8 cellular contexts compared by ENCODE assay signal in genomic region chr18:35343488-35343935, GRCh38. TPM values are rescaled to one million over a fixed set of nuclear protein-coding genes. Genes with fewer than 3 reads are reported as not detected.
A peak's percentile ranks its signal among the peaks of the same experiment; 100 is the strongest.
DNase-seq lines count a peak whose midpoint lies in the region; ATAC-seq, FAIRE-seq and TF ChIP-seq lines count a peak whose summit lies in the region.

No MANE protein-coding gene starts in this region.

- H3K4me3 ChIP-seq in HUES6 (ENCODE audit: low read depth, low read length) (peak overlapping the region; percentile 90), mammary epithelial cell (replicated peaks in 1 of 3; ENCODE audit: insufficient read depth in 1 of 3, low read depth in 2 of 3, low read length in 3 of 3) (peak overlapping the region; percentile 76 to 92 (median 76)), mucosa of stomach (ENCODE audit: low read length) (peak overlapping the region; percentile 70)

- H3K27ac ChIP-seq in HUES6 (ENCODE audit: low read depth, low read length) (no peak overlapping the region), mammary epithelial cell (ENCODE audit: insufficient read depth, low read depth, low read length) (peak overlapping the region; percentile 90)

- FAIRE-seq in GM12892 (lab: Jason Lieb, UNC): no peak

- H3K36me3 ChIP-seq in HUES6 (ENCODE audit: control insufficient read depth, insufficient read depth, low read length) (peaks cover 27% of the 10 kb centered on the region), mammary epithelial cell (ENCODE audit: insufficient read depth, low read length) (peaks cover 12% of the 10 kb centered on the region), mucosa of stomach (ENCODE audit: control insufficient read depth, insufficient read depth, low read length) (peaks cover 5% of the 10 kb centered on the region)

- peaks cover 61% of the 10 kb centered on the region for H3K79me2 ChIP-seq in mammary epithelial cell (ENCODE audit: insufficient read depth, low read length)

- no peaks in the 10 kb centered on the region for H3K9me3 ChIP-seq in HUES6 (ENCODE audit: control insufficient read depth, insufficient read depth, low read depth, low read length)
- no peaks in the 10 kb centered on the region for H3K9me3 ChIP-seq in mammary epithelial cell (replicated peaks; ENCODE audit: insufficient read depth, low read length)
- H3K9me3 ChIP-seq in mucosa of stomach (ENCODE audit: control insufficient read depth, low read length): no peaks in the 10 kb centered on the region

- in situ Hi-C loops in ACHN (cut with HindIII; ENCODE audit: low pct_ligation_motif_present, low pct_unique_long_range_greater_than_20kb, low sequenced_read_pairs) (no loop called here), mammary epithelial cell (cut with MboI; ENCODE audit: low sequenced_read_pairs in 2 of 2) (loop anchor here in 1 of 2 donors (5.0 kb wide), 1 partner anchor 111 kb away; no protein-coding TSS in a partner anchor)

- H3K4me1 ChIP-seq in HUES6 (ENCODE audit: control insufficient read depth, insufficient read depth, low read length) (peaks cover 11% of the 10 kb centered on the region), mammary epithelial cell (ENCODE audit: insufficient read depth, low read length) (peaks cover 7% of the 10 kb centered on the region), mucosa of stomach (ENCODE audit: control insufficient read depth, insufficient read depth, low read length) (peaks cover 15% of the 10 kb centered on the region)

- BruUV-seq in mammary epithelial cell (replicated peaks; lab: Mats Ljungman, UMichigan): TSS peak; percentile 18

- peak; percentile 1 for DNase-seq in ACHN
- DNase-seq in mammary epithelial cell: no peak
- no peak for DNase-seq in NCI-H774 (lab: John Stamatoyannopoulos, UW)
- no peak for DNase-seq in NCI-H187 treated with DMSO at 0.1 percent for 48 hours (lab: John Stamatoyannopoulos, UW)
- no peak for DNase-seq in GM12892 (ENCODE audit: insufficient read length)

- intact Hi-C loops in mammary epithelial cell (cut with micrococcal nuclease): loop anchor here (10.0 kb wide), 1 partner anchor 369 kb away; no protein-coding TSS in a partner anchor

- H3K27me3 ChIP-seq in HUES6 (ENCODE audit: control insufficient read depth, insufficient read depth, low read length) (no peaks in the 10 kb centered on the region), mammary epithelial cell (ENCODE audit: insufficient read depth, low read length) (no peaks in the 10 kb centered on the region), mucosa of stomach (ENCODE audit: control insufficient read depth, insufficient read depth, low read length) (no peaks in the 10 kb centered on the region)

- dilution Hi-C loops in mammary epithelial cell (cut with HindIII; ENCODE audit: low sequenced_read_pairs): no loop called here

- WGBS in mammary epithelial cell (ENCODE audit: low coverage, missing lambda C conversion rate): 0% methylated on average over 6 of the region's 15 CpGs

- TF ChIP-seq CTCF in mammary epithelial cell (conservative IDR thresholded peaks at IDR 0.05 in 1 of 2, IDR thresholded peaks at IDR 0.05 in 1 of 2; ENCODE audit: extremely low read depth in 1 of 2, insufficient read depth in 1 of 2, low read depth in 1 of 2, low read length in 2 of 2): no peak

- H4K20me1 ChIP-seq in mammary epithelial cell (ENCODE audit: insufficient read depth, low read length): no peaks in the 10 kb centered on the region

- peak overlapping the region; percentile 64 for H3K4me2 ChIP-seq in mammary epithelial cell (ENCODE audit: insufficient read depth, low read depth, low read length)

- peak overlapping the region; percentile 64 for H3K9ac ChIP-seq in HUES6 (ENCODE audit: low read length)
- H3K9ac ChIP-seq in mammary epithelial cell (ENCODE audit: insufficient read depth, low read length): peak overlapping the region; percentile 87
- peak overlapping the region; percentile 99 for H3K9ac ChIP-seq in mucosa of stomach (ENCODE audit: low read length)

- H2AFZ ChIP-seq in mammary epithelial cell (ENCODE audit: low read depth, low read length): peak overlapping the region; percentile 97

- TF ChIP-seq POLR2A in GM12892 (IDR thresholded peaks at IDR 0.05; ENCODE audit: low read depth, low read length): no peak

- no peak for ATAC-seq in GM18909 (IDR thresholded peaks at IDR 0.05; ENCODE audit: poor library complexity, unreplicated experiment)

- CTCF ChIA-PET in mammary epithelial cell (lab: Charles Lee; ENCODE audit: low non-redundant PET): no interaction called here

RNA-seq across cellular contexts. Expression of gene ZNF24, which starts 0.7 kb away (rescaled TPM):
- total RNA-seq in mammary epithelial cell: 10 to 100 TPM; 32.8 to 36.3 TPM
- 9.8 TPM for polyA plus RNA-seq in mammary epithelial cell
- polyA minus RNA-seq in mammary epithelial cell: 57.2 TPM
- 17.1 TPM for polyA plus RNA-seq in GM12892 (2012; ENCODE audit: missing spikeins)

RNA-seq across cellular contexts. Expression of gene ZNF396, which starts 33.6 kb away (rescaled TPM):
- under 1 TPM; 0.12 to 0.50 TPM for total RNA-seq in mammary epithelial cell
- polyA plus RNA-seq in mammary epithelial cell: 0.09 TPM
- polyA minus RNA-seq in mammary epithelial cell: not detected
- polyA plus RNA-seq in GM12892 (2012; ENCODE audit: missing spikeins): 0.47 TPM

RNA-seq across cellular contexts. Expression of gene ZSCAN30, which starts 53.5 kb away (rescaled TPM):
- 10 to 100 TPM; 15.4 to 17.3 TPM for total RNA-seq in mammary epithelial cell
- polyA plus RNA-seq in mammary epithelial cell: 4.0 TPM
- polyA minus RNA-seq in mammary epithelial cell: 2.8 TPM
- polyA plus RNA-seq in GM12892 (2012; ENCODE audit: missing spikeins): 15.6 TPM
